In the genomic region with DNA sequence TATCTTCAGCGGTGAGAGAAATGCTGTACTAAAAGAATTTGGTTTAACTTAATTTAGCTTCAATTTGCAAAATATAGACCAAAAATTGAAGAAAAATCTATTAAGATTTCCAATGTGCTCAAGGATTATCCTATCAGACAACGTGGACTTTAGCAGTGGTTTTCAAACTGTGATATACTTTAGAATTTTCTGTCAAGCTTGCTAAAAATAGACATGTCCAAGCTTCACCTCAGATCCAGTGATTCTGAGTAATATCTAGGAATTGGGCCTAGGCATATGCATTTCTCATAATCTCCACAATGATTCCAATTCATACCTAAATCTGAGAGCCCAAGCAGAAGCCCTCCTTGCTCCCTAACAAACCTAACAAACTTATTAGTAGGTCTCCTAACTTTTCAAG, we compare ENCODE assay signal across 1 cellular context.
TF ChIP-seq lines count a peak whose summit lies in the region.

No MANE protein-coding gene starts in this region.

TF ChIP-seq in K562, 482 proteins besides CTCF, POLR2A, EP300 and RAD21 (continued from another document and continues in another):
- TF ChIP-seq, protein P1, sequence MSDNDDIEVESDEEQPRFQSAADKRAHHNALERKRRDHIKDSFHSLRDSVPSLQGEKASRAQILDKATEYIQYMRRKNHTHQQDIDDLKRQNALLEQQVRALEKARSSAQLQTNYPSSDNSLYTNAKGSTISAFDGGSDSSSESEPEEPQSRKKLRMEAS (CRISPR knock-in tag; IDR thresholded peaks at IDR 0.05) = no peak
- no peak for TF ChIP-seq SMARCB1 (IDR thresholded peaks at IDR 0.05; ENCODE audit: insufficient read length, low read depth)
- TF ChIP-seq SNRNP70 (optimal IDR thresholded peaks at IDR 0.05; ENCODE audit: low read depth, low read length) = no peak
- TF ChIP-seq RAD51 (IDR thresholded peaks at IDR 0.05; ENCODE audit: borderline replicate concordance, low read depth) = no peak
- TF ChIP-seq FOS (IDR thresholded peaks at IDR 0.05; ENCODE audit: extremely low read depth, insufficient read length) = no peak
- TF ChIP-seq, protein P2, sequence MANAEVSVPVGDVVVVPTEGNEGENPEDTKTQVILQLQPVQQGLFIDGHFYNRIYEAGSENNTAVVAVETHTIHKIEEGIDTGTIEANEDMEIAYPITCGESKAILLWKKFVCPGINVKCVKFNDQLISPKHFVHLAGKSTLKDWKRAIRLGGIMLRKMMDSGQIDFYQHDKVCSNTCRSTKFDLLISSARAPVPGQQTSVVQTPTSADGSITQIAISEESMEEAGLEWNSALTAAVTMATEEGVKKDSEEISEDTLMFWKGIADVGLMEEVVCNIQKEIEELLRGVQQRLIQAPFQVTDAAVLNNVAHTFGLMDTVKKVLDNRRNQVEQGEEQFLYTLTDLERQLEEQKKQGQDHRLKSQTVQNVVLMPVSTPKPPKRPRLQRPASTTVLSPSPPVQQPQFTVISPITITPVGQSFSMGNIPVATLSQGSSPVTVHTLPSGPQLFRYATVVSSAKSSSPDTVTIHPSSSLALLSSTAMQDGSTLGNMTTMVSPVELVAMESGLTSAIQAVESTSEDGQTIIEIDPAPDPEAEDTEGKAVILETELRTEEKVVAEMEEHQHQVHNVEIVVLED (CRISPR knock-in tag; IDR thresholded peaks at IDR 0.05) = no peak
- peak; percentile 63; the same call in 1 of the 2 replicates for TF ChIP-seq MEF2A (IDR thresholded peaks at IDR 0.05; ENCODE audit: control insufficient read depth, low read depth, low read length)
- 0 out of 2 replicates have a peak, but pooled peaks have one; percentile 4 for TF ChIP-seq FOXM1 (IDR thresholded peaks at IDR 0.05; ENCODE audit: low read depth)
- no peak for TF ChIP-seq FOXM1 (CRISPR knock-in tag; IDR thresholded peaks at IDR 0.05; ENCODE audit: low read depth)
- no peak for TF ChIP-seq CBX1 (IDR thresholded peaks at IDR 0.05; ENCODE audit: low read depth)
- TF ChIP-seq, protein P3, sequence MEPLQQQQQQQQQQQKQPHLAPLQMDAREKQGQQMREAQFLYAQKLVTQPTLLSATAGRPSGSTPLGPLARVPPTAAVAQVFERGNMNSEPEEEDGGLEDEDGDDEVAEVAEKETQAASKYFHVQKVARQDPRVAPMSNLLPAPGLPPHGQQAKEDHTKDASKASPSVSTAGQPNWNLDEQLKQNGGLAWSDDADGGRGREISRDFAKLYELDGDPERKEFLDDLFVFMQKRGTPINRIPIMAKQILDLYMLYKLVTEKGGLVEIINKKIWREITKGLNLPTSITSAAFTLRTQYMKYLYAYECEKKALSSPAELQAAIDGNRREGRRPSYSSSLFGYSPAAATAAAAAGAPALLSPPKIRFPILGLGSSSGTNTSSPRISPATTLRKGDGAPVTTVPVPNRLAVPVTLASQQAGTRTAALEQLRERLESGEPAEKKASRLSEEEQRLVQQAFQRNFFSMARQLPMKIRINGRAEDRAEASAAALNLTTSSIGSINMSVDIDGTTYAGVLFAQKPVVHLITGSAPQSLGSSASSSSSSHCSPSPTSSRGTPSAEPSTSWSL (CRISPR knock-in tag; IDR thresholded peaks at IDR 0.05; ENCODE audit: borderline replicate concordance) = no peak
- TF ChIP-seq CBX2 (IDR thresholded peaks at IDR 0.05; ENCODE audit: insufficient read depth, low read length, poor library complexity, severe bottlenecking) = no peak
- TF ChIP-seq, protein P4, sequence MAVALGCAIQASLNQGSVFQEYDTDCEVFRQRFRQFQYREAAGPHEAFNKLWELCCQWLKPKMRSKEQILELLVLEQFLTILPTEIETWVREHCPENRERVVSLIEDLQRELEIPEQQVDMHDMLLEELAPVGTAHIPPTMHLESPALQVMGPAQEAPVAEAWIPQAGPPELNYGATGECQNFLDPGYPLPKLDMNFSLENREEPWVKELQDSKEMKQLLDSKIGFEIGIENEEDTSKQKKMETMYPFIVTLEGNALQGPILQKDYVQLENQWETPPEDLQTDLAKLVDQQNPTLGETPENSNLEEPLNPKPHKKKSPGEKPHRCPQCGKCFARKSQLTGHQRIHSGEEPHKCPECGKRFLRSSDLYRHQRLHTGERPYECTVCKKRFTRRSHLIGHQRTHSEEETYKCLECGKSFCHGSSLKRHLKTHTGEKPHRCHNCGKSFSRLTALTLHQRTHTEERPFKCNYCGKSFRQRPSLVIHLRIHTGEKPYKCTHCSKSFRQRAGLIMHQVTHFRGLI (CRISPR knock-in tag; IDR thresholded peaks at IDR 0.05) = no peak
- no peak for TF ChIP-seq FOXJ2 (tag; IDR thresholded peaks at IDR 0.05)
- TF ChIP-seq ZNF583 (CRISPR knock-in tag; IDR thresholded peaks at IDR 0.05) = no peak
- TF ChIP-seq, protein P5, sequence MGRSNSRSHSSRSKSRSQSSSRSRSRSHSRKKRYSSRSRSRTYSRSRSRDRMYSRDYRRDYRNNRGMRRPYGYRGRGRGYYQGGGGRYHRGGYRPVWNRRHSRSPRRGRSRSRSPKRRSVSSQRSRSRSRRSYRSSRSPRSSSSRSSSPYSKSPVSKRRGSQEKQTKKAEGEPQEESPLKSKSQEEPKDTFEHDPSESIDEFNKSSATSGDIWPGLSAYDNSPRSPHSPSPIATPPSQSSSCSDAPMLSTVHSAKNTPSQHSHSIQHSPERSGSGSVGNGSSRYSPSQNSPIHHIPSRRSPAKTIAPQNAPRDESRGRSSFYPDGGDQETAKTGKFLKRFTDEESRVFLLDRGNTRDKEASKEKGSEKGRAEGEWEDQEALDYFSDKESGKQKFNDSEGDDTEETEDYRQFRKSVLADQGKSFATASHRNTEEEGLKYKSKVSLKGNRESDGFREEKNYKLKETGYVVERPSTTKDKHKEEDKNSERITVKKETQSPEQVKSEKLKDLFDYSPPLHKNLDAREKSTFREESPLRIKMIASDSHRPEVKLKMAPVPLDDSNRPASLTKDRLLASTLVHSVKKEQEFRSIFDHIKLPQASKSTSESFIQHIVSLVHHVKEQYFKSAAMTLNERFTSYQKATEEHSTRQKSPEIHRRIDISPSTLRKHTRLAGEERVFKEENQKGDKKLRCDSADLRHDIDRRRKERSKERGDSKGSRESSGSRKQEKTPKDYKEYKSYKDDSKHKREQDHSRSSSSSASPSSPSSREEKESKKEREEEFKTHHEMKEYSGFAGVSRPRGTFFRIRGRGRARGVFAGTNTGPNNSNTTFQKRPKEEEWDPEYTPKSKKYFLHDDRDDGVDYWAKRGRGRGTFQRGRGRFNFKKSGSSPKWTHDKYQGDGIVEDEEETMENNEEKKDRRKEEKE (IDR thresholded peaks at IDR 0.05; ENCODE audit: borderline replicate concordance in 1 of 2, control insufficient read depth in 1 of 2, low read depth in 2 of 2, low read length in 1 of 2) = 0 out of 4 replicates have a peak, but pooled peaks of 1 of the 2 experiments have one; percentile 30
- TF ChIP-seq TRIM28 (IDR thresholded peaks at IDR 0.05) = no peak
- peak; percentile 57 for TF ChIP-seq C11orf30 (IDR thresholded peaks at IDR 0.05; ENCODE audit: low read depth)
- no peak for TF ChIP-seq PHF21A (IDR thresholded peaks at IDR 0.05; ENCODE audit: borderline replicate concordance, low read depth)
- TF ChIP-seq, protein P6, sequence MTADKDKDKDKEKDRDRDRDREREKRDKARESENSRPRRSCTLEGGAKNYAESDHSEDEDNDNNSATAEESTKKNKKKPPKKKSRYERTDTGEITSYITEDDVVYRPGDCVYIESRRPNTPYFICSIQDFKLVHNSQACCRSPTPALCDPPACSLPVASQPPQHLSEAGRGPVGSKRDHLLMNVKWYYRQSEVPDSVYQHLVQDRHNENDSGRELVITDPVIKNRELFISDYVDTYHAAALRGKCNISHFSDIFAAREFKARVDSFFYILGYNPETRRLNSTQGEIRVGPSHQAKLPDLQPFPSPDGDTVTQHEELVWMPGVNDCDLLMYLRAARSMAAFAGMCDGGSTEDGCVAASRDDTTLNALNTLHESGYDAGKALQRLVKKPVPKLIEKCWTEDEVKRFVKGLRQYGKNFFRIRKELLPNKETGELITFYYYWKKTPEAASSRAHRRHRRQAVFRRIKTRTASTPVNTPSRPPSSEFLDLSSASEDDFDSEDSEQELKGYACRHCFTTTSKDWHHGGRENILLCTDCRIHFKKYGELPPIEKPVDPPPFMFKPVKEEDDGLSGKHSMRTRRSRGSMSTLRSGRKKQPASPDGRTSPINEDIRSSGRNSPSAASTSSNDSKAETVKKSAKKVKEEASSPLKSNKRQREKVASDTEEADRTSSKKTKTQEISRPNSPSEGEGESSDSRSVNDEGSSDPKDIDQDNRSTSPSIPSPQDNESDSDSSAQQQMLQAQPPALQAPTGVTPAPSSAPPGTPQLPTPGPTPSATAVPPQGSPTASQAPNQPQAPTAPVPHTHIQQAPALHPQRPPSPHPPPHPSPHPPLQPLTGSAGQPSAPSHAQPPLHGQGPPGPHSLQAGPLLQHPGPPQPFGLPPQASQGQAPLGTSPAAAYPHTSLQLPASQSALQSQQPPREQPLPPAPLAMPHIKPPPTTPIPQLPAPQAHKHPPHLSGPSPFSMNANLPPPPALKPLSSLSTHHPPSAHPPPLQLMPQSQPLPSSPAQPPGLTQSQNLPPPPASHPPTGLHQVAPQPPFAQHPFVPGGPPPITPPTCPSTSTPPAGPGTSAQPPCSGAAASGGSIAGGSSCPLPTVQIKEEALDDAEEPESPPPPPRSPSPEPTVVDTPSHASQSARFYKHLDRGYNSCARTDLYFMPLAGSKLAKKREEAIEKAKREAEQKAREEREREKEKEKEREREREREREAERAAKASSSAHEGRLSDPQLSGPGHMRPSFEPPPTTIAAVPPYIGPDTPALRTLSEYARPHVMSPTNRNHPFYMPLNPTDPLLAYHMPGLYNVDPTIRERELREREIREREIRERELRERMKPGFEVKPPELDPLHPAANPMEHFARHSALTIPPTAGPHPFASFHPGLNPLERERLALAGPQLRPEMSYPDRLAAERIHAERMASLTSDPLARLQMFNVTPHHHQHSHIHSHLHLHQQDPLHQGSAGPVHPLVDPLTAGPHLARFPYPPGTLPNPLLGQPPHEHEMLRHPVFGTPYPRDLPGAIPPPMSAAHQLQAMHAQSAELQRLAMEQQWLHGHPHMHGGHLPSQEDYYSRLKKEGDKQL (CRISPR knock-in tag; IDR thresholded peaks at IDR 0.05; ENCODE audit: borderline replicate concordance) = no peak
- no peak for TF ChIP-seq ARID2 (IDR thresholded peaks at IDR 0.05)
- TF ChIP-seq TAF9B (IDR thresholded peaks at IDR 0.05; ENCODE audit: partially characterized antibody) = no peak
- TF ChIP-seq, protein P7, sequence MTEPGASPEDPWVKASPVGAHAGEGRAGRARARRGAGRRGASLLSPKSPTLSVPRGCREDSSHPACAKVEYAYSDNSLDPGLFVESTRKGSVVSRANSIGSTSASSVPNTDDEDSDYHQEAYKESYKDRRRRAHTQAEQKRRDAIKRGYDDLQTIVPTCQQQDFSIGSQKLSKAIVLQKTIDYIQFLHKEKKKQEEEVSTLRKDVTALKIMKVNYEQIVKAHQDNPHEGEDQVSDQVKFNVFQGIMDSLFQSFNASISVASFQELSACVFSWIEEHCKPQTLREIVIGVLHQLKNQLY (CRISPR knock-in tag; conservative IDR thresholded peaks at IDR 0.05) = no peak
- TF ChIP-seq KDM2B (CRISPR knock-in tag; IDR thresholded peaks at IDR 0.05) = no peak
- TF ChIP-seq, protein P8, sequence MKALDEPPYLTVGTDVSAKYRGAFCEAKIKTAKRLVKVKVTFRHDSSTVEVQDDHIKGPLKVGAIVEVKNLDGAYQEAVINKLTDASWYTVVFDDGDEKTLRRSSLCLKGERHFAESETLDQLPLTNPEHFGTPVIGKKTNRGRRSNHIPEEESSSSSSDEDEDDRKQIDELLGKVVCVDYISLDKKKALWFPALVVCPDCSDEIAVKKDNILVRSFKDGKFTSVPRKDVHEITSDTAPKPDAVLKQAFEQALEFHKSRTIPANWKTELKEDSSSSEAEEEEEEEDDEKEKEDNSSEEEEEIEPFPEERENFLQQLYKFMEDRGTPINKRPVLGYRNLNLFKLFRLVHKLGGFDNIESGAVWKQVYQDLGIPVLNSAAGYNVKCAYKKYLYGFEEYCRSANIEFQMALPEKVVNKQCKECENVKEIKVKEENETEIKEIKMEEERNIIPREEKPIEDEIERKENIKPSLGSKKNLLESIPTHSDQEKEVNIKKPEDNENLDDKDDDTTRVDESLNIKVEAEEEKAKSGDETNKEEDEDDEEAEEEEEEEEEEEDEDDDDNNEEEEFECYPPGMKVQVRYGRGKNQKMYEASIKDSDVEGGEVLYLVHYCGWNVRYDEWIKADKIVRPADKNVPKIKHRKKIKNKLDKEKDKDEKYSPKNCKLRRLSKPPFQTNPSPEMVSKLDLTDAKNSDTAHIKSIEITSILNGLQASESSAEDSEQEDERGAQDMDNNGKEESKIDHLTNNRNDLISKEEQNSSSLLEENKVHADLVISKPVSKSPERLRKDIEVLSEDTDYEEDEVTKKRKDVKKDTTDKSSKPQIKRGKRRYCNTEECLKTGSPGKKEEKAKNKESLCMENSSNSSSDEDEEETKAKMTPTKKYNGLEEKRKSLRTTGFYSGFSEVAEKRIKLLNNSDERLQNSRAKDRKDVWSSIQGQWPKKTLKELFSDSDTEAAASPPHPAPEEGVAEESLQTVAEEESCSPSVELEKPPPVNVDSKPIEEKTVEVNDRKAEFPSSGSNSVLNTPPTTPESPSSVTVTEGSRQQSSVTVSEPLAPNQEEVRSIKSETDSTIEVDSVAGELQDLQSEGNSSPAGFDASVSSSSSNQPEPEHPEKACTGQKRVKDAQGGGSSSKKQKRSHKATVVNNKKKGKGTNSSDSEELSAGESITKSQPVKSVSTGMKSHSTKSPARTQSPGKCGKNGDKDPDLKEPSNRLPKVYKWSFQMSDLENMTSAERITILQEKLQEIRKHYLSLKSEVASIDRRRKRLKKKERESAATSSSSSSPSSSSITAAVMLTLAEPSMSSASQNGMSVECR (CRISPR knock-in tag; IDR thresholded peaks at IDR 0.05) = no peak
- no peak for TF ChIP-seq NR2C2 (CRISPR knock-in tag; IDR thresholded peaks at IDR 0.05)
- no peak for TF ChIP-seq NR2C2 (tag; IDR thresholded peaks at IDR 0.05)
- peak; percentile 25; the same call in 1 of the 2 replicates for TF ChIP-seq RBFOX2 (IDR thresholded peaks at IDR 0.05; ENCODE audit: low read depth, low read length)
- TF ChIP-seq NFATC3 (IDR thresholded peaks at IDR 0.05) = no peak
- TF ChIP-seq ZBED1 (IDR thresholded peaks at IDR 0.05) = no peak
- TF ChIP-seq STAT5B (CRISPR knock-in tag; IDR thresholded peaks at IDR 0.05) = no peak
- TF ChIP-seq ZNF316 (IDR thresholded peaks at IDR 0.05) = peak; percentile 68; the same call in 1 of the 2 replicates
- TF ChIP-seq ZSCAN32 (CRISPR knock-in tag; IDR thresholded peaks at IDR 0.05) = no peak
- TF ChIP-seq, protein P9, sequence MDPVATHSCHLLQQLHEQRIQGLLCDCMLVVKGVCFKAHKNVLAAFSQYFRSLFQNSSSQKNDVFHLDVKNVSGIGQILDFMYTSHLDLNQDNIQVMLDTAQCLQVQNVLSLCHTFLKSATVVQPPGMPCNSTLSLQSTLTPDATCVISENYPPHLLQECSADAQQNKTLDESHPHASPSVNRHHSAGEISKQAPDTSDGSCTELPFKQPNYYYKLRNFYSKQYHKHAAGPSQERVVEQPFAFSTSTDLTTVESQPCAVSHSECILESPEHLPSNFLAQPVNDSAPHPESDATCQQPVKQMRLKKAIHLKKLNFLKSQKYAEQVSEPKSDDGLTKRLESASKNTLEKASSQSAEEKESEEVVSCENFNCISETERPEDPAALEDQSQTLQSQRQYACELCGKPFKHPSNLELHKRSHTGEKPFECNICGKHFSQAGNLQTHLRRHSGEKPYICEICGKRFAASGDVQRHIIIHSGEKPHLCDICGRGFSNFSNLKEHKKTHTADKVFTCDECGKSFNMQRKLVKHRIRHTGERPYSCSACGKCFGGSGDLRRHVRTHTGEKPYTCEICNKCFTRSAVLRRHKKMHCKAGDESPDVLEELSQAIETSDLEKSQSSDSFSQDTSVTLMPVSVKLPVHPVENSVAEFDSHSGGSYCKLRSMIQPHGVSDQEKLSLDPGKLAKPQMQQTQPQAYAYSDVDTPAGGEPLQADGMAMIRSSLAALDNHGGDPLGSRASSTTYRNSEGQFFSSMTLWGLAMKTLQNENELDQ (CRISPR knock-in tag; IDR thresholded peaks at IDR 0.05; ENCODE audit: borderline replicate concordance) = no peak
- TF ChIP-seq CHCHD3 (CRISPR knock-in tag; IDR thresholded peaks at IDR 0.05) = no peak
